ENCODE assay signal across 18 cellular contexts in genomic region chr9:14517154-14517906, GRCh38.
DNase-seq lines count a peak whose midpoint lies in the region; ATAC-seq, FAIRE-seq and TF ChIP-seq lines count a peak whose summit lies in the region.
"Had no signal": no experiment of that assay in that cellular context is flagged by ENCODE, and none has a peak within 500 bp of the region (broad histone marks: within the 10 kb centered on the region; RNA-seq: fewer than 3 reads in every experiment).

No MANE protein-coding gene starts in this region.

- H3K9ac ChIP-seq in SK-N-MC (ENCODE audit: insufficient read length): no peak overlapping the region

- TF ChIP-seq CTCF in D721Med (IDR thresholded peaks at IDR 0.05; ENCODE audit: insufficient read depth, missing control alignments): no peak

- FAIRE-seq in D721Med (lab: Jason Lieb, UNC): peak; percentile 51

- H3K36me3 ChIP-seq in SK-N-MC (ENCODE audit: insufficient read depth, low read length): no peaks in the 10 kb centered on the region
- H3K36me3 ChIP-seq: HAP-1 had no signal

- no peak for ATAC-seq in HG03135 (IDR thresholded peaks at IDR 0.05; ENCODE audit: unreplicated experiment)
- no peak for ATAC-seq in HG03039 (IDR thresholded peaks at IDR 0.05; ENCODE audit: unreplicated experiment)
- ATAC-seq: Panc1, Right ventricle myocardium inferior, T-helper 17 cell had no signal

- H3K9me3 ChIP-seq in SK-N-MC (ENCODE audit: low read depth, low read length): no peaks in the 10 kb centered on the region
- H3K9me3 ChIP-seq: HAP-1 had no signal

- H3K27ac ChIP-seq in SK-N-MC: peak overlapping the region; percentile 69; the same call in 1 of the 2 replicates

- H3K4me3 ChIP-seq in SK-N-MC: no peak overlapping the region
- H3K4me3 ChIP-seq: HAP-1 had no signal

- DNase-seq in D721Med (ENCODE audit: insufficient read length, low spot score): no peak
- peak; percentile 43 for DNase-seq in NCI-H2171 treated with DMSO at 0.1 percent for 48 hours (lab: John Stamatoyannopoulos, UW)
- no peak for DNase-seq in SK-N-MC (ENCODE audit: low read depth, low spot score)
- DNase-seq in islet precursor cell: peak; percentile 75
- no peak for DNase-seq in NCI-H748 (lab: John Stamatoyannopoulos, UW; ENCODE audit: unreplicated experiment)
- DNase-seq in NCI-H1930 (lab: John Stamatoyannopoulos, UW): no peak
- DNase-seq: DMS53, KBM-7, NCI-H1436 treated with DMSO at 0.1 percent for 48 hours, NCI-H2107, NCI-H345, NCI-H774, T-helper 17 cell had no signal

Comparison
In these comparisons a context has a peak if more than half of its experiments do, and no peak if none do; other contexts are left out.
1. DNase-seq: peak in NCI-H2171 treated with DMSO at 0.1 percent for 48 hours (single experiment) and islet precursor cell (single experiment); none in D721Med (single experiment), SK-N-MC (single experiment), NCI-H748 (single experiment) and NCI-H1930 (0 of 2).